9 cellular contexts compared by ENCODE assay signal in genomic region chr16:75566889-75567255, GRCh38. TPM values are rescaled to one million over a fixed set of nuclear protein-coding genes. Genes with fewer than 3 reads are reported as not detected.
DNase-seq lines count a peak whose midpoint lies in the region; FAIRE-seq and TF ChIP-seq lines count a peak whose summit lies in the region.
"Had no signal": no experiment of that assay in that cellular context is flagged by ENCODE, and none has a peak within 500 bp of the region (broad histone marks: within the 10 kb centered on the region; RNA-seq: fewer than 3 reads in every experiment).

No MANE protein-coding gene starts in this region.

- H3K36me3 Mint-ChIP-seq in activated naive CD4-positive, alpha-beta T cell treated with anti-CD3 and anti-CD28 coated beads for 36 hours (ENCODE audit: low read depth), result peaks cover 12% of the 10 kb centered on the region
- peaks cover 10% of the 10 kb centered on the region for H3K36me3 Mint-ChIP-seq in stimulated activated naive CD8-positive, alpha-beta T cell treated with anti-CD3 and anti-CD28 coated beads, Interleukin-15, Interleukin-2, amounts not matched to agents 100 ng/mL and 50 ng/mL, for 24 hours (ENCODE audit: low read depth)

- FAIRE-seq in kidney (lab: Jason Lieb, UNC), result no peak
- FAIRE-seq: islet of Langerhans had no signal

- peak overlapping the region; percentile 79 for H3K4me3 ChIP-seq in Loucy (ENCODE audit: low read length, poor library complexity, severe bottlenecking)
- peak overlapping the region; percentile 99 for H3K4me3 ChIP-seq in astrocyte of the cerebellum (ENCODE audit: low read depth, low read length)
- H3K4me3 ChIP-seq in kidney (ENCODE audit: low read length in 2 of 2), result peak overlapping the region; percentile 46 to 96

- H3K4me1 ChIP-seq in Loucy (ENCODE audit: insufficient read depth, low read length, poor library complexity, severe bottlenecking), result peaks cover 40% of the 10 kb centered on the region
- H3K4me1 ChIP-seq in kidney (ENCODE audit: control insufficient read depth in 1 of 2, insufficient read depth in 1 of 2, low read depth in 1 of 2, low read length in 2 of 2), result peaks cover 4 to 13% of the 10 kb centered on the region in 2 donors

- no peaks in the 10 kb centered on the region for H3K9me3 ChIP-seq in Loucy (ENCODE audit: insufficient read depth, low read depth, low read length)
- H3K9me3 ChIP-seq in kidney (ENCODE audit: control insufficient read depth in 1 of 2, low read length in 2 of 2), result no peaks in the 10 kb centered on the region

- peak overlapping the region; percentile 92 for H2AFZ ChIP-seq in Loucy (ENCODE audit: low read length)

- H3K4me3 Mint-ChIP-seq in activated naive CD4-positive, alpha-beta T cell treated with anti-CD3 and anti-CD28 coated beads for 36 hours, result peak overlapping the region; percentile 98
- H3K4me3 Mint-ChIP-seq in stimulated activated naive CD8-positive, alpha-beta T cell treated with anti-CD3 and anti-CD28 coated beads, Interleukin-15, Interleukin-2, amounts not matched to agents 100 ng/mL and 50 ng/mL, for 24 hours, result peak overlapping the region; percentile 99

- peaks cover 27% of the 10 kb centered on the region for H4K20me1 ChIP-seq in Loucy (ENCODE audit: insufficient read depth, low read length, poor library complexity, severe bottlenecking)

- no peak overlapping the region for H3K27ac Mint-ChIP-seq in activated naive CD4-positive, alpha-beta T cell treated with anti-CD3 and anti-CD28 coated beads for 36 hours
- H3K27ac Mint-ChIP-seq in stimulated activated naive CD8-positive, alpha-beta T cell treated with anti-CD3 and anti-CD28 coated beads, Interleukin-15, Interleukin-2, amounts not matched to agents 100 ng/mL and 50 ng/mL, for 24 hours, result no peak overlapping the region

- H3K9me3 Mint-ChIP-seq in activated naive CD4-positive, alpha-beta T cell treated with anti-CD3 and anti-CD28 coated beads for 36 hours, result no peaks in the 10 kb centered on the region
- H3K9me3 Mint-ChIP-seq in stimulated activated naive CD8-positive, alpha-beta T cell treated with anti-CD3 and anti-CD28 coated beads, Interleukin-15, Interleukin-2, amounts not matched to agents 100 ng/mL and 50 ng/mL, for 24 hours, result no peaks in the 10 kb centered on the region

- peaks cover 5% of the 10 kb centered on the region for H3K27me3 ChIP-seq in Loucy (ENCODE audit: insufficient read depth, low read length, poor library complexity, severe bottlenecking)

- no peak for TF ChIP-seq CTCF in Loucy (conservative IDR thresholded peaks at IDR 0.05; ENCODE audit: low read length)
- no peak for TF ChIP-seq CTCF in astrocyte of the cerebellum (IDR thresholded peaks at IDR 0.05; ENCODE audit: low read depth, low read length, missing control alignments)
- TF ChIP-seq CTCF in kidney (IDR thresholded peaks at IDR 0.05; ENCODE audit: borderline replicate concordance, extremely low read depth, insufficient read depth), result no peak

- H3F3A ChIP-seq in Loucy (ENCODE audit: low read depth), result no peaks in the 10 kb centered on the region

- H3K79me2 ChIP-seq in Loucy (ENCODE audit: insufficient read depth, low read length), result peaks cover 38% of the 10 kb centered on the region

- peaks cover 6% of the 10 kb centered on the region; the same call in 1 of the 2 replicates for H3K36me3 ChIP-seq in Loucy (ENCODE audit: insufficient read depth, low read length)
- peaks cover 10 to 33% of the 10 kb centered on the region in 2 donors for H3K36me3 ChIP-seq in kidney (ENCODE audit: control insufficient read depth in 1 of 2, insufficient read depth in 2 of 2, low read length in 2 of 2)

- peaks cover 3% of the 10 kb centered on the region for H3K27me3 Mint-ChIP-seq in activated naive CD4-positive, alpha-beta T cell treated with anti-CD3 and anti-CD28 coated beads for 36 hours (ENCODE audit: low read depth)
- peaks cover 11% of the 10 kb centered on the region for H3K27me3 Mint-ChIP-seq in stimulated activated naive CD8-positive, alpha-beta T cell treated with anti-CD3 and anti-CD28 coated beads, Interleukin-15, Interleukin-2, amounts not matched to agents 100 ng/mL and 50 ng/mL, for 24 hours

- no peak overlapping the region for H3K27ac ChIP-seq in kidney (ENCODE audit: low read depth in 2 of 2, low read length in 2 of 2)

- peak overlapping the region; percentile 87 for H3K9ac ChIP-seq in Loucy (ENCODE audit: low read depth, low read length, poor library complexity, severe bottlenecking)
- H3K9ac ChIP-seq in kidney (ENCODE audit: low read length in 2 of 2), result peak overlapping the region; percentile 18 to 72

- CTCF ChIA-PET in activated naive CD4-positive, alpha-beta T cell treated with anti-CD3 and anti-CD28 coated beads for 36 hours (lab: Charles Lee), result interaction anchor here (2.7 kb wide), 1 partner anchor 102 kb away, joined by 13 read pairs; the partner anchor contains the start of gene TMEM170A

- peaks cover 41% of the 10 kb centered on the region for H3K4me1 Mint-ChIP-seq in activated naive CD4-positive, alpha-beta T cell treated with anti-CD3 and anti-CD28 coated beads for 36 hours (ENCODE audit: low read depth)
- H3K4me1 Mint-ChIP-seq in stimulated activated naive CD8-positive, alpha-beta T cell treated with anti-CD3 and anti-CD28 coated beads, Interleukin-15, Interleukin-2, amounts not matched to agents 100 ng/mL and 50 ng/mL, for 24 hours (ENCODE audit: low read depth), result peaks cover 51% of the 10 kb centered on the region

- intact Hi-C loops in activated naive CD4-positive, alpha-beta T cell treated with anti-CD3 and anti-CD28 coated beads for 36 hours (cut with micrococcal nuclease), result loop anchor here (1.0 to 10.0 kb wide), 6 partner anchors 27 to 1623 kb away; partner anchors contain the start of genes CFDP1, KARS1 and TERF2IP
- intact Hi-C loops in kidney (cut with DNase I), result no loop called here

- DNase-seq in activated naive CD4-positive, alpha-beta T cell treated with anti-CD3 and anti-CD28 coated beads for 36 hours, result peak; percentile 42
- DNase-seq in activated naive CD4-positive, alpha-beta T cell (lab: John Stamatoyannopoulos, UW), result no peak
- DNase-seq in astrocyte of the cerebellum (ENCODE audit: low read depth) (no peak), kidney (peak; percentile 75), G401 (ENCODE audit: low spot score) (no peak), NCI-H2227 treated with DMSO at 0.1 percent for 48 hours (lab: John Stamatoyannopoulos, UW) (no peak)

- no peaks in the 10 kb centered on the region for H3K9me2 ChIP-seq in Loucy (replicated peaks; ENCODE audit: low read depth, low read length)

- peak overlapping the region; percentile 91 for H3K4me2 ChIP-seq in Loucy (ENCODE audit: low read depth, low read length, poor library complexity, severe bottlenecking)

- in situ Hi-C loops in astrocyte of the cerebellum (cut with HindIII; ENCODE audit: low sequenced_read_pairs) (no loop called here), G401 (cut with HindIII; ENCODE audit: low sequenced_read_pairs) (no loop called here)

RNA-seq across cellular contexts. Expression of gene GABARAPL2, which starts 0.7 kb away (rescaled TPM):
- 10 to 100 TPM; 63.3 to 66.8 TPM for total RNA-seq in activated naive CD4-positive, alpha-beta T cell treated with anti-CD3 and anti-CD28 coated beads for 36 hours
- total RNA-seq in kidney, result 116 TPM
- polyA plus RNA-seq in kidney (ENCODE audit: insufficient read depth, low read depth, low replicate concordance), result 247 TPM
- total RNA-seq in G401 (2014; rRNA removed; shearing (Covaris generic)), result 18.9 and 20.1 TPM in 2 replicates

RNA-seq across cellular contexts. Expression of gene TMEM231, which starts 10.8 kb away (rescaled TPM):
- total RNA-seq in activated naive CD4-positive, alpha-beta T cell treated with anti-CD3 and anti-CD28 coated beads for 36 hours, result 1 to 10 TPM; 4.5 to 5.4 TPM
- 13.7 TPM for total RNA-seq in kidney
- polyA plus RNA-seq in kidney (ENCODE audit: insufficient read depth, low read depth, low replicate concordance), result 8.6 TPM
- total RNA-seq in G401 (2014; rRNA removed; shearing (Covaris generic)), result 24.2 and 46.1 TPM in 2 replicates

RNA-seq across cellular contexts. Expression of gene CHST5, which starts 31.0 kb away (rescaled TPM):
- under 1 TPM in 1 of 2 experiments, not detected in 1; 0.10 TPM for total RNA-seq in activated naive CD4-positive, alpha-beta T cell treated with anti-CD3 and anti-CD28 coated beads for 36 hours
- 0.13 TPM for total RNA-seq in kidney
- 0.28 TPM for polyA plus RNA-seq in kidney (ENCODE audit: insufficient read depth, low read depth, low replicate concordance)
- 0.12 TPM in 1 of 2 replicates, not detected in the other for total RNA-seq in G401 (2014; rRNA removed; shearing (Covaris generic))

RNA-seq across cellular contexts. Expression of gene ADAT1, which starts 56.2 kb away (rescaled TPM):
- 10 to 100 TPM; 45.3 to 47.5 TPM for total RNA-seq in activated naive CD4-positive, alpha-beta T cell treated with anti-CD3 and anti-CD28 coated beads for 36 hours
- 56.5 TPM for total RNA-seq in kidney
- polyA plus RNA-seq in kidney (ENCODE audit: insufficient read depth, low read depth, low replicate concordance), result 24.4 TPM
- total RNA-seq in G401 (2014; rRNA removed; shearing (Covaris generic)), result 24.2 and 25.1 TPM in 2 replicates

Comparison
In these comparisons a context has a peak if more than half of its experiments do, and no peak if none do; other contexts are left out.
1. DNase-seq: peak in activated naive CD4-positive, alpha-beta T cell treated with anti-CD3 and anti-CD28 coated beads for 36 hours (single experiment) and kidney (single experiment); none in activated naive CD4-positive, alpha-beta T cell (0 of 4), astrocyte of the cerebellum (single experiment), G401 (single experiment) and NCI-H2227 treated with DMSO at 0.1 percent for 48 hours (single experiment).
2. Peak in every context shown above with its lines, with median percentiles within 50 percentile points of each other: H3K4me3 ChIP-seq.